ENCODE assay signal across 8 cellular contexts in the genomic region with DNA sequence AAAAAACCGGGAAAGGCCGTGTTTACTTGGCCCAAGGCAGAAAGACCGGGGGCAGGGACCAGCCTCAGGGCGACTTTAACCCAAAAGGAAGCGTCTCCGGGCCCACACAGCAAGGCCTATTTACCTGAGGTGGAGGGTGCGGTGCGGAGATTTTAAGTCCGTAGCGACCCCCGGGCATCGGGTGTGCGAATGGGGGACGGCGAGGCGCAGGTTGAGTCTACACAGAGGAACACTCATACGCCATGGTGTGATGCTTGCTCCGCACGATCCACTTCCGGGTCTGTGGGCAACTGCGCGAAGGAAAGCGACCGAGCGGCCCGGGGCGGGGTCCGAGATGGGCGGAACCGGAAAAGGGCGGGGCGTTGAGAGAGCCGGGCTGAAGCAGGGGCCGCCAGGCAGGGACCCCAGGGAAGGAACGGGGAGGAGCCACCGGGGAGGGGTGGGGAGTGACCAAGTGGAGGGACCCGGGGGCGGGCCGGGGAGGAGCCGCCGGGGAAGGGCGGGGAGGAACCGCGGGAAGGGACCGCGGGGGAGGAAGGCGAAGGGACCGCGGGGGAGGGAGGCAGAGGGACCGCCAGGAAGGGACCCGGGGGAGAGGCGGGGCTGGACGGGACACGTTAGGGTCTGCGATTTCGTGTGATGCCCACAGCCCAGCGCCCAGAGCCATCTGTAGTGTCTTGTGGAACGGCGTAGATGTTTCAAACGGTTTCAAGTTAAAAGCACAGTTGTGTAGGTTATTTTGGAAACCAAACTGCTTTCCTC. TPM values are rescaled to one million over a fixed set of nuclear protein-coding genes. Genes with fewer than 3 reads are reported as not detected.
DNase-seq lines count a peak whose midpoint lies in the region; ATAC-seq and TF ChIP-seq lines count a peak whose summit lies in the region.

A gene (minus strand): TSS at position 282 of the 762 bp plus-strand sequence. CDS start 17,146 bp downstream, outside the sequence.

- intact Hi-C loops in testis (cut with DNase I; ENCODE audit: low total_unique reads): no loop called here

- H3K27ac ChIP-seq in testis: peak within 1 kb of the TSS; percentile 79 to 85

- WGBS in testis, 2 donors: 0 to 3% methylated on average over 46 to 57 of the region's 60 CpGs

- H3K27ac Mint-ChIP-seq in HFFc6: peak within 1 kb of the TSS; percentile 82
- peak within 1 kb of the TSS; percentile 91 for H3K27ac Mint-ChIP-seq in activated naive CD8-positive, alpha-beta T cell

- H3K4me3 ChIP-seq in testis: peak within 1 kb of the TSS; percentile 76 to 94

- H3K36me3 Mint-ChIP-seq in HFFc6 (ENCODE audit: low read depth): peaks cover 18% of the 10 kb centered on the region
- peaks cover 19% of the 10 kb centered on the region for H3K36me3 Mint-ChIP-seq in activated naive CD8-positive, alpha-beta T cell

- peaks cover 27% of the 10 kb centered on the region for H3K4me1 Mint-ChIP-seq in HFFc6 (ENCODE audit: low read depth)
- peaks cover 29% of the 10 kb centered on the region for H3K4me1 Mint-ChIP-seq in activated naive CD8-positive, alpha-beta T cell (ENCODE audit: low read depth)

- no peaks in the 10 kb centered on the region for H3K36me3 ChIP-seq in testis (ENCODE audit: low read depth, missing control alignments)

- H3K27me3 Mint-ChIP-seq in HFFc6 (ENCODE audit: insufficient read depth): peaks cover 4% of the 10 kb centered on the region; the same call in 1 of the 2 replicates
- no peaks in the 10 kb centered on the region for H3K27me3 Mint-ChIP-seq in activated naive CD8-positive, alpha-beta T cell

- no peak for TF ChIP-seq CTCF in HFFc6 (IDR thresholded peaks at IDR 0.05)
- no peak for TF ChIP-seq CTCF in omental fat pad (IDR thresholded peaks at IDR 0.05)
- TF ChIP-seq CTCF in testis (IDR thresholded peaks at IDR 0.05): no peak

- peaks cover 7% of the 10 kb centered on the region for H3K4me1 ChIP-seq in testis

- TF ChIP-seq POLR2A in testis (IDR thresholded peaks at IDR 0.05): peak; percentile 70

- no peaks in the 10 kb centered on the region for H3K9me3 ChIP-seq in testis

- DNase-seq in GM04504 (ENCODE audit: low read depth) (peak; percentile 92), HFFc6 (peak; percentile 95), NCI-H1092 (lab: John Stamatoyannopoulos, UW) (peak; percentile 92), SKM-1 treated with dmso at 0.1 percent for 144 hours (lab: John Stamatoyannopoulos, UW; ENCODE audit: unreplicated experiment) (peak; percentile 66), glomerular visceral epithelial cell (ENCODE audit: extremely low spot score) (peak; percentile 96), omental fat pad (ENCODE audit: low spot score) (peak; percentile 91), testis (peak; percentile 98)

- peak within 1 kb of the TSS; percentile 92 for H3K4me3 Mint-ChIP-seq in HFFc6
- H3K4me3 Mint-ChIP-seq in activated naive CD8-positive, alpha-beta T cell: peak within 1 kb of the TSS; percentile 96

- peak; percentile 99 for ATAC-seq in omental fat pad (ENCODE audit: low FRiP score)

- peaks cover 4% of the 10 kb centered on the region; the same call in 1 of the 2 replicates for H3K9me3 Mint-ChIP-seq in HFFc6
- H3K9me3 Mint-ChIP-seq in activated naive CD8-positive, alpha-beta T cell (ENCODE audit: low read depth): peaks cover 7% of the 10 kb centered on the region

- H3K27me3 ChIP-seq in testis: no peaks in the 10 kb centered on the region

RNA-seq across cellular contexts. Expression of the gene that starts here (rescaled TPM):
- 10 to 100 TPM; 13.5 to 17.3 (median 16.2) TPM for total RNA-seq in HFFc6 (2021; fragmentation: NEBNext Ultra II Directional; extraction: Animal tissue kit (Norgen Biotek cat#: 25700))
- 10 to 100 TPM; 28.6 to 76.1 (median 49.6) TPM for total RNA-seq in omental fat pad
- 100 to 1,000 TPM; 113 TPM for total RNA-seq in testis
- 30.1 TPM for polyA plus RNA-seq in testis (ENCODE audit: insufficient read depth, low read depth, low replicate concordance)

Comparison
In these comparisons a context has a peak if more than half of its experiments do, and no peak if none do; other contexts are left out.
1. Peak in every context shown above with its lines: DNase-seq, ATAC-seq, H3K4me3 ChIP-seq and H3K27ac ChIP-seq.